In genomic region chr5:143024227-143024920, GRCh38 we compare ENCODE assay signal across 11 cellular contexts.
DNase-seq lines count a peak whose midpoint lies in the region; ATAC-seq and TF ChIP-seq lines count a peak whose summit lies in the region.
"Had no signal": no experiment of that assay in that cellular context is flagged by ENCODE, and none has a peak within 500 bp of the region (broad histone marks: within the 10 kb centered on the region; RNA-seq: fewer than 3 reads in every experiment).

No MANE protein-coding gene starts in this region.

- H3K9me3 Mint-ChIP-seq in T-helper 2 cell treated with Interferon-gamma antibody and Interleukin-4, amounts not matched to agents 5 μg/mL and 100 μg/mL, for 36 hours: no peaks in the 10 kb centered on the region
- no peaks in the 10 kb centered on the region for H3K9me3 Mint-ChIP-seq in activated T-helper 17 cell treated with anti-CD3 and anti-CD28 coated beads, Interleukin-2, amount 50 U/mL, for 72 hours

- H3K36me3 Mint-ChIP-seq in T-helper 2 cell treated with Interferon-gamma antibody and Interleukin-4, amounts not matched to agents 5 μg/mL and 100 μg/mL, for 36 hours (ENCODE audit: low read depth): peaks cover 6% of the 10 kb centered on the region
- H3K36me3 Mint-ChIP-seq in activated T-helper 17 cell treated with anti-CD3 and anti-CD28 coated beads, Interleukin-2, amount 50 U/mL, for 72 hours (ENCODE audit: low read depth): no peaks in the 10 kb centered on the region

- peak overlapping the region; percentile 40 for H3K4me3 Mint-ChIP-seq in T-helper 2 cell treated with Interferon-gamma antibody and Interleukin-4, amounts not matched to agents 5 μg/mL and 100 μg/mL, for 36 hours
- peak overlapping the region; percentile 1 for H3K4me3 Mint-ChIP-seq in activated T-helper 17 cell treated with anti-CD3 and anti-CD28 coated beads, Interleukin-2, amount 50 U/mL, for 72 hours

- in situ Hi-C loops in gastrocnemius medialis (cut with MboI; ENCODE audit: low sequenced_read_pairs in 4 of 4): loop anchor here in 3 of 4 donors (10.0 to 25.0 kb wide), 4 partner anchors 120 to 480 kb away; partner anchors contain the start of gene NR3C1 (in 2 of the 3)

- H3K4me3 ChIP-seq in gastrocnemius medialis: peak overlapping the region in 1 of 4 donors; percentile 33
- no peak overlapping the region for H3K4me3 ChIP-seq in MG63
- H3K4me3 ChIP-seq: lung, SK-N-MC had no signal

- no peak for ATAC-seq in activated T-helper 17 cell treated with anti-CD3 and anti-CD28 coated beads, Interleukin-2, amount 50 U/mL, for 72 hours (replicated peaks)
- ATAC-seq in gastrocnemius medialis: peak; percentile 13 to 32

- no peak for TF ChIP-seq CTCF in gastrocnemius medialis (IDR thresholded peaks at IDR 0.05 in 4 of 5, conservative IDR thresholded peaks at IDR 0.05 in 1 of 5)

- peaks cover 54% of the 10 kb centered on the region for H3K4me1 Mint-ChIP-seq in T-helper 2 cell treated with Interferon-gamma antibody and Interleukin-4, amounts not matched to agents 5 μg/mL and 100 μg/mL, for 36 hours (ENCODE audit: low read depth)
- peaks cover 19% of the 10 kb centered on the region for H3K4me1 Mint-ChIP-seq in activated T-helper 17 cell treated with anti-CD3 and anti-CD28 coated beads, Interleukin-2, amount 50 U/mL, for 72 hours

- peaks cover 41 to 49% of the 10 kb centered on the region in 2 donors for H3K4me1 ChIP-seq in gastrocnemius medialis

- intact Hi-C loops in gastrocnemius medialis (cut with DNase I; ENCODE audit: low total_unique reads): loop anchor here (2.0 kb wide), 2 partner anchors 110 to 220 kb away; no protein-coding TSS in a partner anchor

- H3K9me3 ChIP-seq in gastrocnemius medialis: no peaks in the 10 kb centered on the region
- H3K9me3 ChIP-seq in MG63: no peaks in the 10 kb centered on the region

- peak overlapping the region; percentile 84 to 97 (median 90) for H3K27ac ChIP-seq in gastrocnemius medialis
- H3K27ac ChIP-seq: SK-N-MC had no signal

- DNase-seq in T-helper 2 cell treated with Interferon-gamma antibody and Interleukin-4, amounts not matched to agents 5 μg/mL and 100 μg/mL, for 36 hours (ENCODE audit: low spot score): no peak
- no peak for DNase-seq in T-helper 2 cell
- DNase-seq in NCI-H2029 (lab: John Stamatoyannopoulos, UW): peak; percentile 47
- DNase-seq in gastrocnemius medialis: peak; percentile 33 to 58
- no peak for DNase-seq in cortex of kidney (lab: John Stamatoyannopoulos, UW)
- no peak for DNase-seq in MG63
- no peak for DNase-seq in DMS153 (lab: John Stamatoyannopoulos, UW)
- DNase-seq: NCI-H226 had no signal

- H3K27me3 Mint-ChIP-seq in T-helper 2 cell treated with Interferon-gamma antibody and Interleukin-4, amounts not matched to agents 5 μg/mL and 100 μg/mL, for 36 hours (ENCODE audit: low read depth): peaks cover 3% of the 10 kb centered on the region
- H3K27me3 Mint-ChIP-seq in activated T-helper 17 cell treated with anti-CD3 and anti-CD28 coated beads, Interleukin-2, amount 50 U/mL, for 72 hours: no peaks in the 10 kb centered on the region

- H3K27ac Mint-ChIP-seq in T-helper 2 cell treated with Interferon-gamma antibody and Interleukin-4, amounts not matched to agents 5 μg/mL and 100 μg/mL, for 36 hours: no peak overlapping the region
- H3K27ac Mint-ChIP-seq in activated T-helper 17 cell treated with anti-CD3 and anti-CD28 coated beads, Interleukin-2, amount 50 U/mL, for 72 hours: no peak overlapping the region

- H3K36me3 ChIP-seq in gastrocnemius medialis: no peaks in the 10 kb centered on the region
- no peaks in the 10 kb centered on the region for H3K36me3 ChIP-seq in MG63

- no peak for TF ChIP-seq POLR2A in gastrocnemius medialis (IDR thresholded peaks at IDR 0.05)

- H3K27me3 ChIP-seq in gastrocnemius medialis (no peaks in the 10 kb centered on the region), MG63 (no peaks in the 10 kb centered on the region)

Comparison
In these comparisons a context has a peak if more than half of its experiments do, and no peak if none do; other contexts are left out.
1. DNase-seq: peak in NCI-H2029 (single experiment) and gastrocnemius medialis (2 of 2); none in T-helper 2 cell treated with Interferon-gamma antibody and Interleukin-4, amounts not matched to agents 5 μg/mL and 100 μg/mL, for 36 hours (single experiment), T-helper 2 cell (0 of 5), cortex of kidney (single experiment), MG63 (single experiment) and DMS153 (single experiment).